8 cellular contexts compared by ENCODE assay signal in genomic region chr17:35245196-35245486, GRCh38. TPM values are rescaled to one million over a fixed set of nuclear protein-coding genes. Genes with fewer than 3 reads are reported as not detected.
A peak's percentile ranks its signal among the peaks of the same experiment; 100 is the strongest.
DNase-seq lines count a peak whose midpoint lies in the region; ATAC-seq lines count a peak whose summit lies in the region.

No MANE protein-coding gene starts in this region.

- H4K5ac ChIP-seq in mesendoderm (ENCODE audit: low read length): no peak overlapping the region

- no peak overlapping the region for H2BK120ac ChIP-seq in mesendoderm (ENCODE audit: low read depth, low read length)

- no peak overlapping the region for H3K27ac ChIP-seq in mesendoderm (ENCODE audit: low read depth, low read length)

- no peak overlapping the region for H2BK15ac ChIP-seq in mesendoderm (replicated peaks; ENCODE audit: low read depth)

- H2AK5ac ChIP-seq in mesendoderm (ENCODE audit: low read length): no peak overlapping the region

- WGBS in mesendoderm (ENCODE audit: extremely low coverage, insufficient coverage, low lambda C conversion rate): no CpG with 5 or more reads among the region's 1 CpG

- H4K8ac ChIP-seq in mesendoderm (ENCODE audit: low read depth, low read length): no peak overlapping the region

- ATAC-seq in GM19023 (IDR thresholded peaks at IDR 0.05; ENCODE audit: unreplicated experiment) (no peak), GM21447 (IDR thresholded peaks at IDR 0.05; ENCODE audit: unreplicated experiment) (no peak)

- H3K23ac ChIP-seq in mesendoderm (ENCODE audit: low read length): no peak overlapping the region

- no peaks in the 10 kb centered on the region for H3K36me3 ChIP-seq in mesendoderm (ENCODE audit: control insufficient read depth, insufficient read depth, low read length)

- H3K4me1 ChIP-seq in mesendoderm (ENCODE audit: control insufficient read depth, low read depth, low read length): no peaks in the 10 kb centered on the region

- H3K4me3 ChIP-seq in mesendoderm (ENCODE audit: low read length): no peak overlapping the region

- H3K79me1 ChIP-seq in mesendoderm (ENCODE audit: low read length): peaks cover 2% of the 10 kb centered on the region

- H3K4ac ChIP-seq in mesendoderm (ENCODE audit: low read depth, low read length): no peak overlapping the region

- H3K79me2 ChIP-seq in mesendoderm (ENCODE audit: control insufficient read depth, insufficient read depth, low read length): no peaks in the 10 kb centered on the region

- H3K4me2 ChIP-seq in mesendoderm (ENCODE audit: low read length): no peak overlapping the region

- H2BK5ac ChIP-seq in mesendoderm (ENCODE audit: low read length): no peak overlapping the region

- H3K27me3 ChIP-seq in mesendoderm (ENCODE audit: insufficient read depth, low read length, poor library complexity): no peaks in the 10 kb centered on the region

- DNase-seq in AG08396 (ENCODE audit: low spot score) (peak; percentile 68), HPDE6-E6E7 (ENCODE audit: extremely low spot score) (peak; percentile 63), amniotic epithelial cell (ENCODE audit: low read depth) (peak; percentile 94), mesendoderm (peak; percentile 44), NCI-H526 treated with DMSO at 0.1 percent for 48 hours (lab: John Stamatoyannopoulos, UW) (no peak), NCI-H510A (lab: John Stamatoyannopoulos, UW) (no peak)

- no peak overlapping the region for H3K56ac ChIP-seq in mesendoderm (ENCODE audit: low read length)

- H3K9ac ChIP-seq in mesendoderm (ENCODE audit: low read length): no peak overlapping the region

- H3K18ac ChIP-seq in mesendoderm (ENCODE audit: low read length): no peak overlapping the region

RNA-seq across cellular contexts. Expression of gene SLFN5, which starts 2.3 kb away (rescaled TPM):
- 2.3 TPM for polyA plus RNA-seq in mesendoderm (2013, experiment 1 of 2)
- polyA plus RNA-seq in mesendoderm (2013, experiment 2 of 2): 2.0 TPM

RNA-seq across cellular contexts. Expression of gene SLC35G3, which starts 50.9 kb away (rescaled TPM):
- not detected for polyA plus RNA-seq in mesendoderm (2013, experiment 1 of 2)
- not detected for polyA plus RNA-seq in mesendoderm (2013, experiment 2 of 2)

Comparison
In these comparisons a context has a peak if more than half of its experiments do, and no peak if none do; other contexts are left out.
1. DNase-seq: peak in AG08396 (single experiment), HPDE6-E6E7 (single experiment), amniotic epithelial cell (single experiment) and mesendoderm (single experiment); none in NCI-H526 treated with DMSO at 0.1 percent for 48 hours (single experiment) and NCI-H510A (single experiment).